ENCODE assay signal across 1 cellular context in the genomic region with DNA sequence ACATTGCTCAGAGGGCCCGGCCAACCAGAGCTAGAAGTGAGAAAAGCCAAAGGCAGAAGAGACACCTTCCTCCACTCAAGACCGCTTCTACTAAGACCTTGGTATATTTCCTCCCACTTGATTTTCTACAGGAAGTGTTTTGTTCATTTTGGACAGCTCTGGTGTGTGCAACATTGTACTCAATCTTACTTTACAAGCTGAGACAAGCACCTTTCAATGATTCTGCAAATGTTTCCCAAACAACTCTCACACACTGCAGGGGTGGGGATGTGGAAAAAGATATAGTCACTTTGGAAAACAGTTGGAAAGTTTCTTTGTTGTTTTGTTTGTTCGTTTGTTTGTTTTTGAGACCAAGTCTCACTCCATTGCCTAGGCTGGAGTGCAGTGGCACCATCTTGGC.
TF ChIP-seq lines count a peak whose summit lies in the region.

No MANE protein-coding gene starts in this region.

TF ChIP-seq in GM23338, 12 proteins besides CTCF, POLR2A, EP300 and RAD21:
- TF ChIP-seq, protein P1, sequence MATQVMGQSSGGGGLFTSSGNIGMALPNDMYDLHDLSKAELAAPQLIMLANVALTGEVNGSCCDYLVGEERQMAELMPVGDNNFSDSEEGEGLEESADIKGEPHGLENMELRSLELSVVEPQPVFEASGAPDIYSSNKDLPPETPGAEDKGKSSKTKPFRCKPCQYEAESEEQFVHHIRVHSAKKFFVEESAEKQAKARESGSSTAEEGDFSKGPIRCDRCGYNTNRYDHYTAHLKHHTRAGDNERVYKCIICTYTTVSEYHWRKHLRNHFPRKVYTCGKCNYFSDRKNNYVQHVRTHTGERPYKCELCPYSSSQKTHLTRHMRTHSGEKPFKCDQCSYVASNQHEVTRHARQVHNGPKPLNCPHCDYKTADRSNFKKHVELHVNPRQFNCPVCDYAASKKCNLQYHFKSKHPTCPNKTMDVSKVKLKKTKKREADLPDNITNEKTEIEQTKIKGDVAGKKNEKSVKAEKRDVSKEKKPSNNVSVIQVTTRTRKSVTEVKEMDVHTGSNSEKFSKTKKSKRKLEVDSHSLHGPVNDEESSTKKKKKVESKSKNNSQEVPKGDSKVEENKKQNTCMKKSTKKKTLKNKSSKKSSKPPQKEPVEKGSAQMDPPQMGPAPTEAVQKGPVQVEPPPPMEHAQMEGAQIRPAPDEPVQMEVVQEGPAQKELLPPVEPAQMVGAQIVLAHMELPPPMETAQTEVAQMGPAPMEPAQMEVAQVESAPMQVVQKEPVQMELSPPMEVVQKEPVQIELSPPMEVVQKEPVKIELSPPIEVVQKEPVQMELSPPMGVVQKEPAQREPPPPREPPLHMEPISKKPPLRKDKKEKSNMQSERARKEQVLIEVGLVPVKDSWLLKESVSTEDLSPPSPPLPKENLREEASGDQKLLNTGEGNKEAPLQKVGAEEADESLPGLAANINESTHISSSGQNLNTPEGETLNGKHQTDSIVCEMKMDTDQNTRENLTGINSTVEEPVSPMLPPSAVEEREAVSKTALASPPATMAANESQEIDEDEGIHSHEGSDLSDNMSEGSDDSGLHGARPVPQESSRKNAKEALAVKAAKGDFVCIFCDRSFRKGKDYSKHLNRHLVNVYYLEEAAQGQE (IDR thresholded peaks at IDR 0.05; ENCODE audit: unreplicated experiment): no peak
- TF ChIP-seq ETS1 (IDR thresholded peaks at IDR 0.05) (no peak), STAT1 (IDR thresholded peaks at IDR 0.05; ENCODE audit: unreplicated experiment) (no peak), EZH2 (IDR thresholded peaks at IDR 0.05; ENCODE audit: low read depth, unreplicated experiment) (no peak), ZNF114 (CRISPR knock-in tag; IDR thresholded peaks at IDR 0.05) (no peak)
